ENCODE assay signal across 9 cellular contexts in the genomic region with DNA sequence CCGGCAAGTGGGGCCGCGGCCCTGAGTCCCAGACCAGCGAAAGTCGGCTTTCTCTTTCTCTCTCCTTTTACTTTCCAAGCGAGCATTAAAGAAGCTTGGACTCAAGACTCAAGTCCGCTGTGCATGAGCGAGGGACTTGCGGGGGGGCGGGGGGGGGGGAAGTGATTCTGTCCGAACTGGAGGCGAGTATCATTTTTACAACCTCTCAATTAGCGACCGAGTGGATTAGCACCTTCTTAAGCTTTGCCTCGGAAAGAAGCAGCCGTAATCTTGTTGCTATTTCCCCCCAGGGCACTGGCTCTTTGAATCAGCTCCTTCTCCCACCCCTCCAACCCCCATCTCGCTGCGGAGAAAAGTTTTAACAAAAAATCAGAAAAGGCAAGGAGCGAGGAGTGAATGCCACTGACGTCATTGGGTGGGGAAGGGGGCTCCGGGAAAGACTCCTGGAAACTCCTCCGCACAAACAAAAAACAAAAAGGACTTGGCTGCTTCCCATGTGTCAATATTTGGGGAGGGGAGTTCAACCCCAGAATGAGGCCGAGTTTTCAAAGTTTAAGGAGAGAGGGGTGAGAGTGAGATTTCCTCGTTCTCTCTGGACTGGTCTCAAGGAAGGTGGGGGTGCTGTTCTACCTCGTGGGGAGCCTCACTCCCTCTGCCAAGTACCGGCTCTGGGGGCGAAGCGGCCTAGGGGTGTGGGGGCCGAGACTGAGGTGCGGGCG. TPM values are rescaled to one million over a fixed set of nuclear protein-coding genes. Genes with fewer than 3 reads are reported as not detected.
DNase-seq lines count a peak whose midpoint lies in the region; ATAC-seq and TF ChIP-seq lines count a peak whose summit lies in the region.
"Had no signal": no experiment of that assay in that cellular context is flagged by ENCODE, and none has a peak within 500 bp of the region (broad histone marks: within the 10 kb centered on the region; RNA-seq: fewer than 3 reads in every experiment).

No MANE protein-coding gene starts in this region.

- H3K27me3 ChIP-seq in BE2C (peaks cover 98% of the 10 kb centered on the region), colonic mucosa (peaks cover 97% of the 10 kb centered on the region)
- H3K27me3 ChIP-seq in naive thymus-derived CD4-positive, alpha-beta T cell (ENCODE audit: control insufficient read depth in 2 of 2, insufficient read depth in 2 of 2, low read length in 2 of 2), result peaks cover 4 to 56% of the 10 kb centered on the region in 2 donors

- no peak for TF ChIP-seq CTCF in BE2C (IDR thresholded peaks at IDR 0.05; ENCODE audit: low read depth, low read length)
- TF ChIP-seq CTCF in colonic mucosa (IDR thresholded peaks at IDR 0.05), result no peak

- H3K4me3 Mint-ChIP-seq in naive thymus-derived CD4-positive, alpha-beta T cell, result peak overlapping the region in 9 of 10 donors; percentile 59 to 90 (median 82)

- POLR2A ChIA-PET in naive thymus-derived CD4-positive, alpha-beta T cell (lab: Charles Lee), result no interaction called here

- H3K9me3 ChIP-seq in BE2C, result no peaks in the 10 kb centered on the region
- H3K9me3 ChIP-seq in colonic mucosa, result no peaks in the 10 kb centered on the region
- no peaks in the 10 kb centered on the region for H3K9me3 ChIP-seq in naive thymus-derived CD4-positive, alpha-beta T cell (ENCODE audit: control insufficient read depth in 2 of 3, low read length in 3 of 3)

- no peaks in the 10 kb centered on the region for H3K36me3 ChIP-seq in BE2C
- H3K36me3 ChIP-seq in colonic mucosa, result no peaks in the 10 kb centered on the region
- no peaks in the 10 kb centered on the region for H3K36me3 ChIP-seq in naive thymus-derived CD4-positive, alpha-beta T cell (ENCODE audit: control insufficient read depth in 2 of 3, insufficient read depth in 3 of 3, low read length in 3 of 3)

- H3K27ac ChIP-seq in colonic mucosa, result no peak overlapping the region
- no peak overlapping the region for H3K27ac ChIP-seq in naive thymus-derived CD4-positive, alpha-beta T cell (ENCODE audit: low read depth, low read length)

- peak overlapping the region; percentile 34; the same call in 1 of the 2 replicates for H3K4me3 ChIP-seq in BE2C (ENCODE audit: low read depth, low read length)
- peak overlapping the region; percentile 37 for H3K4me3 ChIP-seq in colonic mucosa
- peak overlapping the region; percentile 46 for H3K4me3 ChIP-seq in naive thymus-derived CD4-positive, alpha-beta T cell (ENCODE audit: low read length)

- DNase-seq in BE2C, result no peak
- DNase-seq in HK-2 (ENCODE audit: unreplicated experiment), result peak; percentile 30
- DNase-seq in colonic mucosa, result no peak
- no peak for DNase-seq in naive thymus-derived CD4-positive, alpha-beta T cell
- DNase-seq in NCI-H345 (lab: John Stamatoyannopoulos, UW), result no peak
- no peak for DNase-seq in T-helper 9 cell
- DNase-seq in stimulated activated naive CD4-positive, alpha-beta T cell treated with Interleukin-2 at 50 U/mL for 16 hours (lab: John Stamatoyannopoulos, UW), result no peak

- peaks cover 0 to 6% (median 0%) of the 10 kb centered on the region in 11 donors for H3K9me3 Mint-ChIP-seq in naive thymus-derived CD4-positive, alpha-beta T cell

- no peak for ATAC-seq in naive thymus-derived CD4-positive, alpha-beta T cell
- ATAC-seq in GM19023 (IDR thresholded peaks at IDR 0.05; ENCODE audit: unreplicated experiment), result no peak

- H3K4me1 Mint-ChIP-seq in naive thymus-derived CD4-positive, alpha-beta T cell, result peaks cover 25 to 79% (median 66%) of the 10 kb centered on the region in 7 donors

- CTCF ChIA-PET in naive thymus-derived CD4-positive, alpha-beta T cell (lab: Charles Lee), result no interaction called here

- H3K9ac ChIP-seq in colonic mucosa (ENCODE audit: low read depth in 2 of 2, low read length in 2 of 2), result no peak overlapping the region

- peaks cover 65 to 82% (median 68%) of the 10 kb centered on the region in 5 donors for H3K27me3 Mint-ChIP-seq in naive thymus-derived CD4-positive, alpha-beta T cell

- intact Hi-C loops in colonic mucosa (cut with DNase I), result no loop called here
- intact Hi-C loops in naive thymus-derived CD4-positive, alpha-beta T cell (cut with micrococcal nuclease), result loop anchor here (2.0 to 10.0 kb wide), 4 partner anchors 13 to 449 kb away; a partner anchor contains a TSS

- H3K27ac Mint-ChIP-seq in naive thymus-derived CD4-positive, alpha-beta T cell, result peak overlapping the region in 1 of 9 donors; percentile 49

- peaks cover 0 to 17% (median 0%) of the 10 kb centered on the region in 5 donors for H3K36me3 Mint-ChIP-seq in naive thymus-derived CD4-positive, alpha-beta T cell

- no peaks in the 10 kb centered on the region for H3K4me1 ChIP-seq in BE2C
- H3K4me1 ChIP-seq in colonic mucosa, result peaks cover 46% of the 10 kb centered on the region
- peaks cover 16 to 33% of the 10 kb centered on the region in 2 donors for H3K4me1 ChIP-seq in naive thymus-derived CD4-positive, alpha-beta T cell (ENCODE audit: control insufficient read depth in 2 of 2, insufficient read depth in 2 of 2, low read length in 2 of 2)

RNA-seq across cellular contexts. Expression of a gene that starts 2.3 kb away (rescaled TPM):
- not detected for polyA plus RNA-seq in BE2C (2012; ENCODE audit: insufficient read depth, insufficient read length, low read depth)
- 1 to 10 TPM; 1.1 to 1.6 TPM for total RNA-seq in colonic mucosa
- not detected for total RNA-seq in naive thymus-derived CD4-positive, alpha-beta T cell
- polyA plus RNA-seq in naive thymus-derived CD4-positive, alpha-beta T cell, result not detected
- total RNA-seq: T-helper 2 cell treated with Interferon-gamma antibody and Interleukin-4, amounts not matched to agents 100 ng/mL and 5 ng/mL, for 36 hours had no signal
